Comparison of ENCODE assay signal across 34 cellular contexts in genomic region chr15:45540531-45540930, GRCh38.
"Had no signal": no experiment of that assay in that cellular context is flagged by ENCODE, and none has a peak within 500 bp of the region (broad histone marks: within the 10 kb centered on the region; RNA-seq: fewer than 3 reads in every experiment).

No MANE protein-coding gene starts in this region.

- H3K4me2 ChIP-seq: KMS-11 had no signal

- H3K27me3 ChIP-seq: MG63 had no signal

- DNase-seq: Karpas-422, Kasumi-1, MG63, MM.1S, MV-4-11, NCI-H1048, NCI-H1092, NCI-H1092 treated with DMSO at 0.1 percent for 48 hours, NCI-H1105, NCI-H1105 treated with DMSO at 0.1 percent for 48 hours, NCI-H1417, NCI-H1417 treated with DMSO at 0.1 percent for 48 hours, NCI-H1436, NCI-H1436 treated with DMSO at 0.1 percent for 48 hours, NCI-H146, NCI-H1694, NCI-H1694 treated with DMSO at 0.1 percent for 48 hours, NCI-H187, NCI-H187 treated with DMSO at 0.1 percent for 48 hours, NCI-H1930, NCI-H2029, NCI-H2029 treated with DMSO at 0.1 percent for 48 hours, NCI-H2081, NCI-H2081 treated with DMSO at 0.1 percent for 48 hours, NCI-H2107, NCI-H2171, NCI-H2171 treated with DMSO at 0.1 percent for 48 hours, NCI-H2227 treated with DMSO at 0.1 percent for 48 hours, NCI-H226, NCI-H345, NCI-H446, NCI-H446 treated with DMSO at 0.1 percent for 48 hours, NCI-H510A had no signal

- H3K9ac ChIP-seq: KMS-11 had no signal

- H3K9me3 ChIP-seq: MG63 had no signal

- H3K36me3 ChIP-seq: MG63 had no signal

- H3K4me3 ChIP-seq: MG63 had no signal

- H3K27ac ChIP-seq: KMS-11 had no signal
